16 cellular contexts compared by ENCODE assay signal in genomic region chr17:1945621-1946020, GRCh38.
DNase-seq lines count a peak whose midpoint lies in the region; ATAC-seq and TF ChIP-seq lines count a peak whose summit lies in the region.
"Had no signal": no experiment of that assay in that cellular context is flagged by ENCODE, and none has a peak within 500 bp of the region (broad histone marks: within the 10 kb centered on the region; RNA-seq: fewer than 3 reads in every experiment).

No MANE protein-coding gene starts in this region.

- H3K36me3 ChIP-seq in HEK293 (ENCODE audit: control insufficient read depth in 2 of 2, insufficient read depth in 1 of 2, low read length in 2 of 2) (no peaks in the 10 kb centered on the region), neural progenitor cell (no peaks in the 10 kb centered on the region)

- peak overlapping the region; percentile 50 for H3K27ac Mint-ChIP-seq in T-helper 1 cell treated with Interleukin-12 subunit alpha and Interleukin-12 subunit beta and Interleukin-4 antibody, amounts not matched to agents 30 μg/mL and 1 μg/mL, for 36 hours
- H3K27ac Mint-ChIP-seq in central memory CD8-positive, alpha-beta T cell (ENCODE audit: low read depth): peak overlapping the region; percentile 36
- H3K27ac Mint-ChIP-seq in neural progenitor cell: peak overlapping the region; percentile 96

- H3K9me3 Mint-ChIP-seq in T-helper 1 cell treated with Interleukin-12 subunit alpha and Interleukin-12 subunit beta and Interleukin-4 antibody, amounts not matched to agents 30 μg/mL and 1 μg/mL, for 36 hours: no peaks in the 10 kb centered on the region
- no peaks in the 10 kb centered on the region for H3K9me3 Mint-ChIP-seq in central memory CD8-positive, alpha-beta T cell
- H3K9me3 Mint-ChIP-seq in neural progenitor cell: no peaks in the 10 kb centered on the region
- H3K9me3 Mint-ChIP-seq: CD8-positive, alpha-beta memory T cell had no signal

- H3K27ac ChIP-seq in HEK293 (ENCODE audit: extremely low read depth, low read depth, low read length) (no peak overlapping the region), neural progenitor cell (peak overlapping the region; percentile 62)
- H3K27ac ChIP-seq: GM23248 had no signal

- H3K4me3 ChIP-seq in HEK293 (ENCODE audit: low read depth, low read length): no peak overlapping the region
- no peak overlapping the region for H3K4me3 ChIP-seq in neural progenitor cell
- H3K4me3 ChIP-seq: GM23248 had no signal

- POLR2A ChIA-PET in HEK293 (lab: Yijun Ruan, JAX): no interaction called here

- H3K27me3 ChIP-seq in neural progenitor cell: no peaks in the 10 kb centered on the region

- no peak overlapping the region for H3K9ac ChIP-seq in neural progenitor cell
- H3K9ac ChIP-seq: GM23248 had no signal

- H3K9me3 ChIP-seq in HEK293 (ENCODE audit: control insufficient read depth, insufficient read depth, low read depth, low read length) (no peaks in the 10 kb centered on the region), neural progenitor cell (ENCODE audit: low read depth) (no peaks in the 10 kb centered on the region)

- H3K4me1 ChIP-seq in HEK293 (ENCODE audit: control insufficient read depth, insufficient read depth, low read length) (no peaks in the 10 kb centered on the region), neural progenitor cell (peaks cover 44% of the 10 kb centered on the region)

- no peak overlapping the region for H3K4me3 Mint-ChIP-seq in T-helper 1 cell treated with Interleukin-12 subunit alpha and Interleukin-12 subunit beta and Interleukin-4 antibody, amounts not matched to agents 30 μg/mL and 1 μg/mL, for 36 hours
- no peak overlapping the region for H3K4me3 Mint-ChIP-seq in central memory CD8-positive, alpha-beta T cell
- H3K4me3 Mint-ChIP-seq in neural progenitor cell: peak overlapping the region; percentile 9
- H3K4me3 Mint-ChIP-seq: CD8-positive, alpha-beta memory T cell had no signal

- H3K4me2 ChIP-seq in neural progenitor cell: peak overlapping the region; percentile 21

- no peak for ATAC-seq in central memory CD8-positive, alpha-beta T cell (replicated peaks; ENCODE audit: extremely low read depth, poor library complexity, severe bottlenecking)
- ATAC-seq: PC-3 had no signal

- no peaks in the 10 kb centered on the region for H3K4me1 Mint-ChIP-seq in T-helper 1 cell treated with Interleukin-12 subunit alpha and Interleukin-12 subunit beta and Interleukin-4 antibody, amounts not matched to agents 30 μg/mL and 1 μg/mL, for 36 hours (ENCODE audit: low read depth)
- H3K4me1 Mint-ChIP-seq in central memory CD8-positive, alpha-beta T cell: no peaks in the 10 kb centered on the region
- peaks cover 45% of the 10 kb centered on the region for H3K4me1 Mint-ChIP-seq in neural progenitor cell
- H3K4me1 Mint-ChIP-seq: CD8-positive, alpha-beta memory T cell had no signal

- TF ChIP-seq CTCF in HEK293 (tag by site-specific recombination; IDR thresholded peaks at IDR 0.05) (no peak), neural progenitor cell (IDR thresholded peaks at IDR 0.05) (no peak)

- H3F3A ChIP-seq in neural progenitor cell (ENCODE audit: low read depth): peaks cover 12% of the 10 kb centered on the region

- CTCF ChIA-PET in HEK293 (lab: Yijun Ruan, JAX): no interaction called here

- no peaks in the 10 kb centered on the region for H3K36me3 Mint-ChIP-seq in T-helper 1 cell treated with Interleukin-12 subunit alpha and Interleukin-12 subunit beta and Interleukin-4 antibody, amounts not matched to agents 30 μg/mL and 1 μg/mL, for 36 hours (ENCODE audit: low read depth)
- H3K36me3 Mint-ChIP-seq in central memory CD8-positive, alpha-beta T cell (ENCODE audit: insufficient read depth): peaks cover 2% of the 10 kb centered on the region
- no peaks in the 10 kb centered on the region for H3K36me3 Mint-ChIP-seq in neural progenitor cell
- H3K36me3 Mint-ChIP-seq: CD8-positive, alpha-beta memory T cell had no signal

- no peaks in the 10 kb centered on the region for H3K27me3 Mint-ChIP-seq in T-helper 1 cell treated with Interleukin-12 subunit alpha and Interleukin-12 subunit beta and Interleukin-4 antibody, amounts not matched to agents 30 μg/mL and 1 μg/mL, for 36 hours (ENCODE audit: low read depth)
- H3K27me3 Mint-ChIP-seq in central memory CD8-positive, alpha-beta T cell: peaks cover 13% of the 10 kb centered on the region
- peaks cover 5% of the 10 kb centered on the region for H3K27me3 Mint-ChIP-seq in neural progenitor cell (ENCODE audit: insufficient read depth, low read depth)

- H4K20me1 ChIP-seq in neural progenitor cell (ENCODE audit: low read depth): no peaks in the 10 kb centered on the region

- DNase-seq in T-helper 1 cell (no peak), neural progenitor cell (ENCODE audit: low spot score) (no peak), AML-193 (lab: John Stamatoyannopoulos, UW) (no peak), SKM-1 treated with dmso at 0.1 percent for 144 hours (lab: John Stamatoyannopoulos, UW; ENCODE audit: unreplicated experiment) (no peak), NCI-H446 treated with DMSO at 0.1 percent for 48 hours (lab: John Stamatoyannopoulos, UW) (no peak)
- no peak for DNase-seq in central memory CD8-positive, alpha-beta T cell (ENCODE audit: low spot score in 2 of 2)
- DNase-seq: 8988T; CD8-positive, alpha-beta memory T cell; DND-41; GM23248; NCI-H1105 treated with DMSO at 0.1 percent for 48 hours; NCI-H187 treated with DMSO at 0.1 percent for 48 hours; NCI-H69; PC-3 had no signal

- H2AFZ ChIP-seq in neural progenitor cell (replicated peaks): peak overlapping the region; percentile 23
- H2AFZ ChIP-seq: GM23248 had no signal

- H3K79me2 ChIP-seq in neural progenitor cell (ENCODE audit: low read depth): no peaks in the 10 kb centered on the region

TF ChIP-seq in HEK293, 187 proteins besides CTCF, POLR2A, EP300 and RAD21:
- TF ChIP-seq TRIM28 (IDR thresholded peaks at IDR 0.05; ENCODE audit: borderline replicate concordance, low read length) (no peak), MZF1 (tag by site-specific recombination; IDR thresholded peaks at IDR 0.05; ENCODE audit: borderline replicate concordance) (no peak), PRDM1 (tag by site-specific recombination; IDR thresholded peaks at IDR 0.05) (no peak), ZIC2 (tag by site-specific recombination; IDR thresholded peaks at IDR 0.05) (peak; percentile 93), ZNF426 (tag by site-specific recombination; IDR thresholded peaks at IDR 0.05) (no peak)
- TF ChIP-seq, protein P1, sequence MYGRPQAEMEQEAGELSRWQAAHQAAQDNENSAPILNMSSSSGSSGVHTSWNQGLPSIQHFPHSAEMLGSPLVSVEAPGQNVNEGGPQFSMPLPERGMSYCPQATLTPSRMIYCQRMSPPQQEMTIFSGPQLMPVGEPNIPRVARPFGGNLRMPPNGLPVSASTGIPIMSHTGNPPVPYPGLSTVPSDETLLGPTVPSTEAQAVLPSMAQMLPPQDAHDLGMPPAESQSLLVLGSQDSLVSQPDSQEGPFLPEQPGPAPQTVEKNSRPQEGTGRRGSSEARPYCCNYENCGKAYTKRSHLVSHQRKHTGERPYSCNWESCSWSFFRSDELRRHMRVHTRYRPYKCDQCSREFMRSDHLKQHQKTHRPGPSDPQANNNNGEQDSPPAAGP (tag by site-specific recombination; IDR thresholded peaks at IDR 0.05): no peak
TF ChIP-seq in HEK293: peak in this region for 1.

Comparison
In these comparisons a context has a peak if more than half of its experiments do, and no peak if none do; other contexts are left out.
1. H3K27ac Mint-ChIP-seq: peak in every context shown above with its lines; median percentile 96 in neural progenitor cell; 50 in T-helper 1 cell treated with Interleukin-12 subunit alpha and Interleukin-12 subunit beta and Interleukin-4 antibody, amounts not matched to agents 30 μg/mL and 1 μg/mL, for 36 hours; 36 in central memory CD8-positive, alpha-beta T cell.